ENCODE assay signal across 11 cellular contexts in genomic region chr1:3344395-3344794, GRCh38.
"Had no signal": no experiment of that assay in that cellular context is flagged by ENCODE, and none has a peak within 500 bp of the region (broad histone marks: within the 10 kb centered on the region; RNA-seq: fewer than 3 reads in every experiment).

No MANE protein-coding gene starts in this region.

- H3K4me3 Mint-ChIP-seq: GM23338, H9, HFFc6 had no signal

- H2AFZ ChIP-seq: GM23248, GM23338 had no signal

- ATAC-seq: GM23338, HCT116 had no signal

- DNase-seq: GM23248, GOT3, H7, H9, HCEC 1CT, HFFc6 had no signal

- H3K27ac ChIP-seq: GM23248 had no signal

- H3K4me3 ChIP-seq: GM23248, GM23338, HAP-1 had no signal

- H3K4me2 ChIP-seq: GM23338 had no signal

- FAIRE-seq: H1, H54 had no signal

- H3K4me1 ChIP-seq: HAP-1 had no signal

- H3K9ac ChIP-seq: GM23248 had no signal

- H3K36me3 ChIP-seq: HAP-1 had no signal

- H3K27ac Mint-ChIP-seq: GM23338, H9, HFFc6 had no signal

- H3K4me1 Mint-ChIP-seq: GM23338, H9 had no signal
